Comparison of ENCODE assay signal across 8 cellular contexts in the genomic region with DNA sequence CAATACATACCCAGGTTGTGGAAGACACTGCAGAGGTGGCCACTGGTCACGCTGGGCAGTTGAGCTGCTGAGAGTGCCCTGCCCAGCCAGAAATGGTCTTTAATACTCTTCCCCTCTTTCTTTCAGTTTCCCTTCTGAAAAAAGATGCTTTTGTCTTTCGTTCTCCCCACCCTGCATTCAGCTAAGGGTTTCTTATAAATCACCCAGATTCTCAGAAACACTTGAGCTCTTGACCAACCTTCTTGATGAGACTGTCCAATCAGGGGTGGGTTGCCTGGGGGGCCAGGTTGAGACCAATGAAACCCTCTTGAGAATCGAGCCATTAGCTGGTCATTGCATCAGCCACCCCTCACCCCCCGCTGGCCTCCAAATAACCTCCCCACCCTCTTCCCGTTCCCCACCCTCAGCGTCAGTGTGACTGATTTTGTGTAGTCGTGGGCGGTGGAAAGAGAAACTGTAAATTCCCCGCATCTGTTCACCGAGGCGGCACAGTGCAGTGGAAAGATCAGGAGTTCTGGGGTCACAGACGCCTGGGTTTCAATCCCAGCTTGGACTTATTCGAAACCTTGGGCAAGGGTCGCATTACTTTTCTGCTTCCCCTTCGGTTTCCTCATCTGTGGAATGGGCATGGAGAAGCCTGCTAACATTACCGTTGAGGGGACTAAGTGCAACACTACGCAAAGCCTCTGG. TPM values are rescaled to one million over a fixed set of nuclear protein-coding genes. Genes with fewer than 3 reads are reported as not detected.
A peak's percentile ranks its signal among the peaks of the same experiment; 100 is the strongest.
DNase-seq lines count a peak whose midpoint lies in the region; ATAC-seq, FAIRE-seq and TF ChIP-seq lines count a peak whose summit lies in the region.

No MANE protein-coding gene starts in this region.

- H3K4me1 Mint-ChIP-seq in T-helper 1 cell treated with Interleukin-12 subunit alpha and Interleukin-12 subunit beta and Interleukin-4 antibody, amounts not matched to agents 30 μg/mL and 1 μg/mL, for 36 hours (ENCODE audit: low read depth): peaks cover 37% of the 10 kb centered on the region
- H3K4me1 Mint-ChIP-seq in immature natural killer cell: peaks cover 35 to 37% of the 10 kb centered on the region in 2 donors

- H3K9me1 ChIP-seq in K562 (ENCODE audit: control insufficient read depth, insufficient read depth, low read length): no peaks in the 10 kb centered on the region

- peak; percentile 40 for ATAC-seq in GM19463 (IDR thresholded peaks at IDR 0.05; ENCODE audit: unreplicated experiment)
- peak; percentile 78 for ATAC-seq in K562

- no TSS peak for BruUV-seq in K562 (replicated peaks; lab: Mats Ljungman, UMichigan)

- peak; percentile 77 for DNase-seq in CMK (ENCODE audit: low read depth)
- peak; percentile 31 for DNase-seq in HPDE6-E6E7 (ENCODE audit: extremely low spot score)
- DNase-seq in K562 (ENCODE audit: extremely low read depth in 1 of 4, low spot score in 3 of 4): peak; percentile 57 to 91 (median 71)
- DNase-seq in immature natural killer cell: peak; percentile 36 to 56 (median 39)
- peak; percentile 80 to 86 (median 80) for DNase-seq in stimulated activated CD4-positive, alpha-beta T cell treated with anti-CD3 and anti-CD28 coated beads, Interleukin-12 subunit alpha, Interleukin-12 subunit beta, amount 100 ng/mL, for 48 hours (ENCODE audit: low read depth in 2 of 3, low spot score in 1 of 3)
- no peak for DNase-seq in NCI-H446 treated with DMSO at 0.1 percent for 48 hours (lab: John Stamatoyannopoulos, UW)

- peaks cover 23% of the 10 kb centered on the region for H3K36me3 ChIP-seq in K562 (ENCODE audit: control insufficient read depth, insufficient read depth, low read length)

- H3K27ac ChIP-seq in K562 (ENCODE audit: extremely low read depth, low read depth, low read length): peak overlapping the region; percentile 100

- TF ChIP-seq EP300 in K562 (IDR thresholded peaks at IDR 0.05; ENCODE audit: low read length): peak; percentile 82

- H3K36me3 Mint-ChIP-seq in T-helper 1 cell treated with Interleukin-12 subunit alpha and Interleukin-12 subunit beta and Interleukin-4 antibody, amounts not matched to agents 30 μg/mL and 1 μg/mL, for 36 hours (ENCODE audit: low read depth): peaks cover 20% of the 10 kb centered on the region
- peaks cover 0 to 5% (median 0%) of the 10 kb centered on the region in 3 donors for H3K36me3 Mint-ChIP-seq in immature natural killer cell

- H3K27ac Mint-ChIP-seq in T-helper 1 cell treated with Interleukin-12 subunit alpha and Interleukin-12 subunit beta and Interleukin-4 antibody, amounts not matched to agents 30 μg/mL and 1 μg/mL, for 36 hours: peak overlapping the region; percentile 95
- peak overlapping the region; percentile 92 to 97 (median 95) for H3K27ac Mint-ChIP-seq in immature natural killer cell

- peak; percentile 92 for FAIRE-seq in K562 (lab: Jason Lieb, UNC)

- peak overlapping the region; percentile 81 for H3K4me3 ChIP-seq in K562

- no peak for TF ChIP-seq RAD21 in K562 (CRISPR knock-in tag; conservative IDR thresholded peaks at IDR 0.05 in 1 of 2, IDR thresholded peaks at IDR 0.05 in 1 of 2)

- peak overlapping the region; percentile 91 for H3K4me3 Mint-ChIP-seq in T-helper 1 cell treated with Interleukin-12 subunit alpha and Interleukin-12 subunit beta and Interleukin-4 antibody, amounts not matched to agents 30 μg/mL and 1 μg/mL, for 36 hours
- H3K4me3 Mint-ChIP-seq in immature natural killer cell: peak overlapping the region; percentile 92 to 96 (median 94)

- 2% methylated on average over 12 of the region's 17 CpGs for WGBS in K562 (ENCODE audit: insufficient coverage, low coverage, missing lambda C conversion rate)

- no peaks in the 10 kb centered on the region for H3K27me3 ChIP-seq in K562 (ENCODE audit: control insufficient read depth in 2 of 2, insufficient read depth in 2 of 2, low read length in 2 of 2)

- no peak for TF ChIP-seq CTCF in K562 (IDR thresholded peaks at IDR 0.05 in 2 of 3, conservative IDR thresholded peaks at IDR 0.05 in 1 of 3; ENCODE audit: insufficient read depth in 2 of 3, low read depth in 1 of 3, low read length in 3 of 3)

- POLR2A ChIA-PET in K562 (lab: Yijun Ruan, JAX): interaction anchor here (0.5 to 2.1 kb wide), 27 partner anchors 10 to 908 kb away, joined by 3 to 14 read pairs (median 4); no protein-coding TSS in a partner anchor

- H3K4me1 ChIP-seq in K562 (replicated peaks in 1 of 2; ENCODE audit: control insufficient read depth in 2 of 2, insufficient read depth in 2 of 2, low read length in 2 of 2): peaks cover 19 to 22% of the 10 kb centered on the region in 2 experiments; a peak in 4 of 5 replicates

- H3K4me2 ChIP-seq in K562 (ENCODE audit: insufficient read depth, low read length): peak overlapping the region; percentile 97

- H3K9me3 Mint-ChIP-seq in T-helper 1 cell treated with Interleukin-12 subunit alpha and Interleukin-12 subunit beta and Interleukin-4 antibody, amounts not matched to agents 30 μg/mL and 1 μg/mL, for 36 hours: no peaks in the 10 kb centered on the region
- H3K9me3 Mint-ChIP-seq in immature natural killer cell: no peaks in the 10 kb centered on the region

- 0 out of 2 replicates have a peak, but pooled peaks cover under 1% of the 10 kb centered on the region for H4K20me1 ChIP-seq in K562 (replicated peaks; ENCODE audit: control insufficient read depth, insufficient read depth, low read length)

- peaks cover 69% of the 10 kb centered on the region for H3K79me2 ChIP-seq in K562 (ENCODE audit: control insufficient read depth, insufficient read depth, low read length)

- in situ Hi-C loops in K562 (cut with MboI): no loop called here

- intact Hi-C loops in K562 (cut with micrococcal nuclease): loop anchor here (1.0 to 10.0 kb wide), 3 partner anchors 68 to 391 kb away; partner anchors contain the start of gene SLC25A29

- H3K9ac ChIP-seq in K562 (ENCODE audit: insufficient read depth in 1 of 2, low read depth in 2 of 2, low read length in 2 of 2): peak overlapping the region; percentile 98 to 100

- H2AFZ ChIP-seq in K562 (ENCODE audit: low read depth, low read length): peak overlapping the region; percentile 45

- H3K27me3 Mint-ChIP-seq in T-helper 1 cell treated with Interleukin-12 subunit alpha and Interleukin-12 subunit beta and Interleukin-4 antibody, amounts not matched to agents 30 μg/mL and 1 μg/mL, for 36 hours (ENCODE audit: low read depth): no peaks in the 10 kb centered on the region
- H3K27me3 Mint-ChIP-seq in immature natural killer cell (ENCODE audit: low read depth in 3 of 3): peaks cover 11 to 12% (median 12%) of the 10 kb centered on the region in 3 donors

- no peaks in the 10 kb centered on the region for H3K9me3 ChIP-seq in K562 (replicated peaks; ENCODE audit: control insufficient read depth, insufficient read depth, low read depth, low read length)

- peak; percentile 69 for TF ChIP-seq POLR2A in K562 (conservative IDR thresholded peaks at IDR 0.05)

- CTCF ChIA-PET in K562 (lab: Yijun Ruan, JAX; ENCODE audit: low intra/inter-chr PET ratio): interaction anchor here (0.6 kb wide), 1 partner anchor 582 kb away, joined by 6 read pairs; the partner anchor contains the start of gene EML1

TF ChIP-seq in K562, 482 proteins besides CTCF, POLR2A, EP300 and RAD21 (continues in another document):
- TF ChIP-seq PHTF2 (CRISPR knock-in tag; IDR thresholded peaks at IDR 0.05): no peak

RNA-seq across cellular contexts. Expression of gene WDR25, which starts 0.9 kb away (rescaled TPM):
- 10.4 and 15.9 TPM in 2 replicates for total RNA-seq in K562 (2011; cell fraction: chromatin; rRNA removed; ENCODE audit: low replicate concordance)
- total RNA-seq in K562 (2011; cell fraction: nucleolus; rRNA removed): 11.0 and 11.7 TPM in 2 replicates
- 8.4 and 11.8 TPM in 2 replicates for total RNA-seq in K562 (2011; cell fraction: nucleoplasm; rRNA removed)
- total RNA-seq in K562 (2014; rRNA removed) (11.2 TPM in 2 replicates), K562 (2014; rRNA removed; fragmentation: Illumina TruSeq; extraction: Trizol) (4.1 and 4.2 TPM in 2 replicates), K562 (2015; rRNA removed; fragmentation: Illumina TruSeq; extraction: Trizol) (6.3 and 6.7 TPM in 2 replicates), K562 (2021) (8.0 and 8.4 TPM in 2 replicates)
- polyA plus RNA-seq in K562 (2011; rRNA removed) (6.3 and 7.0 TPM in 2 replicates), K562 (2014; fragmentation: Illumina TruSeq; extraction: Trizol) (7.6 and 7.7 TPM in 2 replicates), K562 (2014; fragmentation: Nextera tagmentation; extraction: Ambion mirVana) (1 to 10 TPM in 1 of 2 experiments, under 1 TPM in 1; 0.42 to 1.2 TPM), K562 (2014; rRNA removed) (7.8 and 8.9 TPM in 2 replicates), immature natural killer cell (10 to 100 TPM in 2 of 3 donors, 1 to 10 TPM in 1; 8.1 to 13.8 (median 12.1) TPM)
- polyA plus RNA-seq in K562 (2011; cell fraction: cytosol; rRNA removed): 8.2 and 14.0 TPM in 2 replicates
- polyA plus RNA-seq in K562 (2011; cell fraction: nucleus; rRNA removed): 4.9 and 5.8 TPM in 2 replicates
- polyA plus RNA-seq in K562 (2012): 5.4 and 13.7 TPM in 2 replicates
- 5.4 and 6.8 TPM in 2 replicates for polyA minus RNA-seq in K562 (2011; rRNA and poly(A)+ RNA removed)
- polyA minus RNA-seq in K562 (2011; cell fraction: cytosol; rRNA and poly(A)+ RNA removed): 3.7 and 4.5 TPM in 2 replicates
- polyA minus RNA-seq in K562 (2011; cell fraction: nucleus; rRNA and poly(A)+ RNA removed): 7.9 and 11.1 TPM in 2 replicates

RNA-seq across cellular contexts. Expression of gene SLC25A47, which starts 52.3 kb away (rescaled TPM):
- total RNA-seq in K562 (2011; cell fraction: chromatin; rRNA removed; ENCODE audit: low replicate concordance): not detected in 2 replicates
- total RNA-seq in K562 (2011; cell fraction: nucleolus; rRNA removed): not detected in 2 replicates
- not detected in 2 replicates for total RNA-seq in K562 (2011; cell fraction: nucleoplasm; rRNA removed)
- total RNA-seq in K562 (2014; rRNA removed) (0.23 and 0.24 TPM in 2 replicates), K562 (2014; rRNA removed; fragmentation: Illumina TruSeq; extraction: Trizol) (not detected in 2 replicates), K562 (2015; rRNA removed; fragmentation: Illumina TruSeq; extraction: Trizol) (0.22 TPM in 1 of 2 replicates, not detected in the other), K562 (2021) (0.09 and 0.25 TPM in 2 replicates)
- polyA plus RNA-seq in K562 (2011; rRNA removed) (not detected in 2 replicates), K562 (2014; fragmentation: Illumina TruSeq; extraction: Trizol) (not detected in 2 replicates), K562 (2014; fragmentation: Nextera tagmentation; extraction: Ambion mirVana) (not detected), K562 (2014; rRNA removed) (not detected in 2 replicates), immature natural killer cell (not detected)
- polyA plus RNA-seq in K562 (2011; cell fraction: cytosol; rRNA removed): not detected in 2 replicates
- not detected in 2 replicates for polyA plus RNA-seq in K562 (2011; cell fraction: nucleus; rRNA removed)
- 0.06 TPM in 1 of 2 replicates, not detected in the other for polyA plus RNA-seq in K562 (2012)
- polyA minus RNA-seq in K562 (2011; rRNA and poly(A)+ RNA removed): not detected in 2 replicates
- not detected in 2 replicates for polyA minus RNA-seq in K562 (2011; cell fraction: cytosol; rRNA and poly(A)+ RNA removed)
- polyA minus RNA-seq in K562 (2011; cell fraction: nucleus; rRNA and poly(A)+ RNA removed): not detected in 2 replicates
